In genomic region chr6:113744886-113745285, GRCh38 we compare ENCODE assay signal across 17 cellular contexts.
"Had no signal": no experiment of that assay in that cellular context is flagged by ENCODE, and none has a peak within 500 bp of the region (broad histone marks: within the 10 kb centered on the region; RNA-seq: fewer than 3 reads in every experiment).

No MANE protein-coding gene starts in this region.

- H3K27me3 ChIP-seq: right atrium auricular region, suprapubic skin, upper lobe of left lung had no signal

- H3K27ac Mint-ChIP-seq: memory B cell; naive thymus-derived CD8-positive, alpha-beta T cell; progenitor cell of endocrine pancreas; stimulated activated naive CD8-positive, alpha-beta T cell treated with anti-CD3 and anti-CD28 coated beads, Interleukin-15, Interleukin-2, amounts not matched to agents 100 ng/mL and 50 ng/mL, for 24 hours; T-cell had no signal

- H3K4me3 ChIP-seq: right atrium auricular region, suprapubic skin, upper lobe of left lung had no signal

- H3K9me3 ChIP-seq: right atrium auricular region, suprapubic skin, upper lobe of left lung had no signal

- ATAC-seq: left ventricle myocardium superior; naive thymus-derived CD8-positive, alpha-beta T cell; T-cell had no signal

- FAIRE-seq: endothelial cell of umbilical vein had no signal

- H3K27me3 Mint-ChIP-seq: memory B cell; progenitor cell of endocrine pancreas; stimulated activated naive CD8-positive, alpha-beta T cell treated with anti-CD3 and anti-CD28 coated beads, Interleukin-15, Interleukin-2, amounts not matched to agents 100 ng/mL and 50 ng/mL, for 24 hours had no signal

- H3K9me3 Mint-ChIP-seq: memory B cell; naive thymus-derived CD8-positive, alpha-beta T cell; stimulated activated naive CD8-positive, alpha-beta T cell treated with anti-CD3 and anti-CD28 coated beads, Interleukin-15, Interleukin-2, amounts not matched to agents 100 ng/mL and 50 ng/mL, for 24 hours; T-cell had no signal

- DNase-seq: activated CD4-positive, alpha-beta T cell treated with anti-CD3 and anti-CD28 coated beads, Interleukin-2, amount 50 U/mL, for 4 hours; activated CD4-positive, CD25-positive, alpha-beta regulatory T cell treated with anti-CD3 and anti-CD28 coated beads, Interleukin-2, amount 50 U/mL, for 72 hours; activated naive CD4-positive, alpha-beta T cell treated with anti-CD3 and anti-CD28 coated beads, Interleukin-2, amount 50 U/mL, for 16 hours; effector CD8-positive, alpha-beta T cell; hippocampal formation; left ventricle myocardium superior; naive thymus-derived CD8-positive, alpha-beta T cell; occipital lobe; T-cell; T-helper 9 cell; upper lobe of left lung had no signal

- H3K4me3 Mint-ChIP-seq: memory B cell; naive thymus-derived CD8-positive, alpha-beta T cell; stimulated activated naive CD8-positive, alpha-beta T cell treated with anti-CD3 and anti-CD28 coated beads, Interleukin-15, Interleukin-2, amounts not matched to agents 100 ng/mL and 50 ng/mL, for 24 hours; T-cell had no signal

- H3K4me1 ChIP-seq: right atrium auricular region, suprapubic skin, upper lobe of left lung had no signal

- H3K36me3 ChIP-seq: right atrium auricular region, suprapubic skin, upper lobe of left lung had no signal

- H3K27ac ChIP-seq: right atrium auricular region, suprapubic skin, upper lobe of left lung had no signal

- H3K36me3 Mint-ChIP-seq: memory B cell; naive thymus-derived CD8-positive, alpha-beta T cell; T-cell had no signal

- H3K4me1 Mint-ChIP-seq: naive thymus-derived CD8-positive, alpha-beta T cell; T-cell had no signal
